31 cellular contexts compared by ENCODE assay signal in the genomic region with DNA sequence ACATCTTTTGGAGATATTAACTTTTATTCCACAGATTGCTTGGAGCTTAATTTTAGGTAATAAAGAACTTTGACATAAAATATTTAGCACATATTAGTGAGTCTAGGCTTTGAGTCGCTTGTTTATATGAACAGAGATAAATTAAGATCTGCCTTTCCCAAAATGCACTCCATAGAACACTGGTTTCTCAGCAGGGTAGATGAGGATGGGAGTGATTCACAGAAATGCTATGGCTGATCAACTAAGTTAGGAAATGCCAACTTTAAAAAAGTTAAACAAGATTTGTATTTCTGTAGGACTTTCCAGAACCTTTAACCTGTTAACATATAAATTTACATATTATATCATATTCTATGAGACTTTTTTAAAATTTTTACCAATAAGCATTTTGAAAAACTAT.
"Had no signal": no experiment of that assay in that cellular context is flagged by ENCODE, and none has a peak within 500 bp of the region (broad histone marks: within the 10 kb centered on the region; RNA-seq: fewer than 3 reads in every experiment).

No MANE protein-coding gene starts in this region.

- DNase-seq: activated CD4-positive, alpha-beta T cell treated with anti-CD3 and anti-CD28 coated beads for 36 hours; activated CD4-positive, CD25-positive, alpha-beta regulatory T cell; activated CD8-positive, alpha-beta memory T cell treated with anti-CD3 and anti-CD28 coated beads, Interleukin-2, amount 10 ng/mL, durations not matched to agents 7 days and 5 days; activated CD8-positive, alpha-beta T cell treated with anti-CD3 and anti-CD28 coated beads, Interleukin-2, amount 10 ng/mL, durations not matched to agents 7 days and 5 days; activated naive CD4-positive, alpha-beta T cell; activated T-cell treated with anti-CD3 and anti-CD28 coated beads, Interleukin-2, amount 50 U/mL, for 72 hours; caudate nucleus; foreskin keratinocyte; left lung; lower lobe of right lung; mucosa of descending colon; ovary; sigmoid colon; stimulated activated CD4-positive, alpha-beta T cell treated with anti-CD3 and anti-CD28 coated beads, Interleukin-1b, Interleukin-23, amount 100 ng/mL, for 48 hours; stimulated activated CD4-positive, alpha-beta T cell treated with anti-CD3 and anti-CD28 coated beads, Interleukin-4, amount 100 ng/mL, for 4 hours; stimulated activated CD8-positive, alpha-beta memory T cell treated with anti-CD3 and anti-CD28 coated beads, Interleukin-4, amount 100 ng/mL, for 48 hours; stimulated activated naive CD8-positive, alpha-beta T cell treated with anti-CD3 and anti-CD28 coated beads, Interleukin-15, amount 100 ng/mL, for 72 hours; substantia nigra; uterus had no signal

- FAIRE-seq: islet of Langerhans had no signal

- H3K36me3 ChIP-seq: ascending aorta, left lung, lower lobe of right lung, neutrophil, ovary, sigmoid colon, uterus had no signal

- H3K27ac Mint-ChIP-seq: activated CD4-positive, alpha-beta T cell treated with anti-CD3 and anti-CD28 coated beads for 36 hours; activated CD8-positive, alpha-beta memory T cell treated with anti-CD3 and anti-CD28 coated beads, Interleukin-2, amount 10 ng/mL, durations not matched to agents 7 days and 5 days; activated CD8-positive, alpha-beta T cell treated with anti-CD3 and anti-CD28 coated beads, Interleukin-2, amount 10 ng/mL, durations not matched to agents 7 days and 5 days; activated T-cell treated with anti-CD3 and anti-CD28 coated beads, Interleukin-2, amount 50 U/mL, for 72 hours; dendritic cell treated with granulocyte-macrophage colony-stimulating factor and Interleukin-4, amounts not matched to agents 40 ng/mL and 50 ng/mL, for 4 days; endodermal cell; natural killer cell treated with Interleukin-12 subunit alpha and Interleukin-12 subunit beta and Interleukin-15 and Interleukin-18, amount 100 ng/mL, for 72 hours; progenitor cell of endocrine pancreas; stimulated activated memory B cell treated with anti-CD40 and anti-IgM and Interleukin-4, amounts not matched to agents 10 μg/mL and 1 μg/mL and 100 μg/mL, for 72 hours; stimulated activated naive CD8-positive, alpha-beta T cell treated with anti-CD3 and anti-CD28 coated beads, Interleukin-15, amount 100 ng/mL, for 72 hours; type B pancreatic cell had no signal

- H3K36me3 Mint-ChIP-seq: activated naive CD4-positive, alpha-beta T cell treated with anti-CD3 and anti-CD28 coated beads, Interleukin-2, amount 50 U/mL, for 72 hours; natural killer cell treated with Interleukin-12 subunit alpha and Interleukin-12 subunit beta and Interleukin-15 and Interleukin-18, amount 100 ng/mL, for 72 hours; stimulated activated memory B cell treated with anti-CD40 and anti-IgM and Interleukin-4, amounts not matched to agents 10 μg/mL and 1 μg/mL and 100 μg/mL, for 72 hours had no signal

- H3K4me1 ChIP-seq: ascending aorta, foreskin keratinocyte, left lung, lower lobe of right lung, sigmoid colon, uterus had no signal

- H3K27me3 ChIP-seq: ascending aorta, foreskin keratinocyte, left lung, neutrophil, ovary, sigmoid colon, uterus had no signal

- H3K4me2 ChIP-seq: smooth muscle cell had no signal

- H3K4me3 ChIP-seq: ascending aorta, left lung, lower lobe of right lung, mucosa of descending colon, ovary, sigmoid colon, smooth muscle cell, uterus had no signal

- H3K4me3 Mint-ChIP-seq: activated CD4-positive, alpha-beta T cell treated with anti-CD3 and anti-CD28 coated beads for 36 hours; activated CD8-positive, alpha-beta memory T cell treated with anti-CD3 and anti-CD28 coated beads, Interleukin-2, amount 10 ng/mL, durations not matched to agents 7 days and 5 days; activated CD8-positive, alpha-beta T cell treated with anti-CD3 and anti-CD28 coated beads, Interleukin-2, amount 10 ng/mL, durations not matched to agents 7 days and 5 days; activated T-cell treated with anti-CD3 and anti-CD28 coated beads, Interleukin-2, amount 50 U/mL, for 72 hours; dendritic cell treated with granulocyte-macrophage colony-stimulating factor and Interleukin-4, amounts not matched to agents 40 ng/mL and 50 ng/mL, for 4 days; endodermal cell; natural killer cell treated with Interleukin-12 subunit alpha and Interleukin-12 subunit beta and Interleukin-15 and Interleukin-18, amount 100 ng/mL, for 72 hours; stimulated activated memory B cell treated with anti-CD40 and anti-IgM and Interleukin-4, amounts not matched to agents 10 μg/mL and 1 μg/mL and 100 μg/mL, for 72 hours; stimulated activated naive CD8-positive, alpha-beta T cell treated with anti-CD3 and anti-CD28 coated beads, Interleukin-15, amount 100 ng/mL, for 72 hours had no signal

- H3K4me1 Mint-ChIP-seq: stimulated activated memory B cell treated with anti-CD40 and anti-IgM and Interleukin-4, amounts not matched to agents 10 μg/mL and 1 μg/mL and 100 μg/mL, for 72 hours; stimulated activated naive CD8-positive, alpha-beta T cell treated with anti-CD3 and anti-CD28 coated beads, Interleukin-15, amount 100 ng/mL, for 72 hours had no signal

- H3K9me3 ChIP-seq: ascending aorta, left lung, lower lobe of right lung, mucosa of descending colon, neutrophil, ovary, sigmoid colon, uterus had no signal

- H3K27me3 Mint-ChIP-seq: activated CD4-positive, alpha-beta T cell treated with anti-CD3 and anti-CD28 coated beads for 36 hours; activated CD8-positive, alpha-beta memory T cell treated with anti-CD3 and anti-CD28 coated beads, Interleukin-2, amount 10 ng/mL, durations not matched to agents 7 days and 5 days; progenitor cell of endocrine pancreas; stimulated activated memory B cell treated with anti-CD40 and anti-IgM and Interleukin-4, amounts not matched to agents 10 μg/mL and 1 μg/mL and 100 μg/mL, for 72 hours; stimulated activated naive CD8-positive, alpha-beta T cell treated with anti-CD3 and anti-CD28 coated beads, Interleukin-15, amount 100 ng/mL, for 72 hours; type B pancreatic cell had no signal

- H3K9me3 Mint-ChIP-seq: activated T-cell treated with anti-CD3 and anti-CD28 coated beads, Interleukin-2, amount 50 U/mL, for 72 hours; dendritic cell treated with granulocyte-macrophage colony-stimulating factor and Interleukin-4, amounts not matched to agents 40 ng/mL and 50 ng/mL, for 4 days; endodermal cell; natural killer cell treated with Interleukin-12 subunit alpha and Interleukin-12 subunit beta and Interleukin-15 and Interleukin-18, amount 100 ng/mL, for 72 hours; stimulated activated memory B cell treated with anti-CD40 and anti-IgM and Interleukin-4, amounts not matched to agents 10 μg/mL and 1 μg/mL and 100 μg/mL, for 72 hours; type B pancreatic cell had no signal

- ATAC-seq: activated CD4-positive, alpha-beta T cell treated with anti-CD3 and anti-CD28 coated beads for 36 hours; activated CD8-positive, alpha-beta memory T cell treated with anti-CD3 and anti-CD28 coated beads, Interleukin-2, amount 10 ng/mL, durations not matched to agents 7 days and 5 days; activated CD8-positive, alpha-beta T cell treated with anti-CD3 and anti-CD28 coated beads, Interleukin-2, amount 10 ng/mL, durations not matched to agents 7 days and 5 days; activated naive CD4-positive, alpha-beta T cell treated with anti-CD3 and anti-CD28 coated beads, Interleukin-2, amount 50 U/mL, for 72 hours; activated T-cell treated with anti-CD3 and anti-CD28 coated beads, Interleukin-2, amount 50 U/mL, for 72 hours; esophagus mucosa; foreskin keratinocyte; left lung; lower lobe of right lung; mucosa of descending colon; natural killer cell treated with Interleukin-12 subunit alpha and Interleukin-12 subunit beta and Interleukin-15 and Interleukin-18, amount 100 ng/mL, for 72 hours; stimulated activated memory B cell treated with anti-CD40 and anti-IgM and Interleukin-4, amounts not matched to agents 10 μg/mL and 1 μg/mL and 100 μg/mL, for 72 hours; stimulated activated naive CD8-positive, alpha-beta T cell treated with anti-CD3 and anti-CD28 coated beads, Interleukin-15, amount 100 ng/mL, for 72 hours had no signal

- H3K27ac ChIP-seq: ascending aorta, foreskin keratinocyte, left lung, lower lobe of right lung, neutrophil, ovary, sigmoid colon, uterus had no signal
